Comparison of ENCODE assay signal across 19 cellular contexts in genomic region chr13:72132065-72132464, GRCh38.
A peak's percentile ranks its signal among the peaks of the same experiment; 100 is the strongest.
DNase-seq lines count a peak whose midpoint lies in the region; ATAC-seq and TF ChIP-seq lines count a peak whose summit lies in the region.
"Had no signal": no experiment of that assay in that cellular context is flagged by ENCODE, and none has a peak within 500 bp of the region (broad histone marks: within the 10 kb centered on the region; RNA-seq: fewer than 3 reads in every experiment).

No MANE protein-coding gene starts in this region.

- H3K4me1 Mint-ChIP-seq in endodermal cell (peaks cover 4% of the 10 kb centered on the region), HFFc6 (ENCODE audit: low read depth) (no peaks in the 10 kb centered on the region)
- H3K4me1 Mint-ChIP-seq: CD4-positive, CD25-positive, alpha-beta regulatory T cell; CD8-positive, alpha-beta memory T cell had no signal

- H2BK12ac ChIP-seq in mesenchymal stem cell (ENCODE audit: low read length in 2 of 2), result no peak overlapping the region

- H3K36me3 Mint-ChIP-seq in endodermal cell (ENCODE audit: low read depth), result no peaks in the 10 kb centered on the region
- H3K36me3 Mint-ChIP-seq in HFFc6 (ENCODE audit: low read depth), result no peaks in the 10 kb centered on the region
- H3K36me3 Mint-ChIP-seq: CD4-positive, CD25-positive, alpha-beta regulatory T cell; CD8-positive, alpha-beta memory T cell had no signal

- H4K8ac ChIP-seq in mesenchymal stem cell (ENCODE audit: low read length), result no peak overlapping the region

- H3K23ac ChIP-seq in mesenchymal stem cell (ENCODE audit: low read length in 2 of 2), result no peak overlapping the region

- no peak for DNase-seq in endodermal cell
- DNase-seq in mesenchymal stem cell, result peak; percentile 4
- no peak for DNase-seq in NCI-H1694 treated with DMSO at 0.1 percent for 48 hours (lab: John Stamatoyannopoulos, UW)
- DNase-seq in HFFc6, result no peak
- DNase-seq: ACHN; BE2C; C1 segment of cervical spinal cord; CD4-positive, CD25-positive, alpha-beta regulatory T cell; CD8-positive, alpha-beta memory T cell; COR-L47; DMS 273 treated with DMSO at 0.1 percent for 48 hours; DMS53; DND-41; EL; GM23248; HCEC 1CT; KG1 had no signal

- H3K27me3 ChIP-seq in endodermal cell (ENCODE audit: control insufficient read depth, insufficient read depth, low read length, poor library complexity, severe bottlenecking) (no peaks in the 10 kb centered on the region), mesenchymal stem cell (ENCODE audit: control insufficient read depth in 1 of 2, insufficient read depth in 1 of 2, low read length in 2 of 2) (no peaks in the 10 kb centered on the region), parathyroid adenoma (ENCODE audit: control insufficient read depth, insufficient read depth, low read length) (no peaks in the 10 kb centered on the region)
- H3K27me3 ChIP-seq: BE2C had no signal

- H3K27ac ChIP-seq in endodermal cell (ENCODE audit: low read depth, low read length) (no peak overlapping the region), mesenchymal stem cell (ENCODE audit: low read length, poor library complexity, severe bottlenecking) (no peak overlapping the region), parathyroid adenoma (peak overlapping the region; percentile 36)
- H3K27ac ChIP-seq: GM23248 had no signal

- no peak overlapping the region for H3K4me2 ChIP-seq in mesenchymal stem cell (ENCODE audit: low read length, poor library complexity, severe bottlenecking)
- no peak overlapping the region for H3K4me2 ChIP-seq in parathyroid adenoma (ENCODE audit: low read length)

- H3K27ac Mint-ChIP-seq in endodermal cell (peak overlapping the region; percentile 63), HFFc6 (no peak overlapping the region)
- H3K27ac Mint-ChIP-seq: CD4-positive, CD25-positive, alpha-beta regulatory T cell; CD8-positive, alpha-beta memory T cell had no signal

- no peak overlapping the region for H3K4me3 Mint-ChIP-seq in endodermal cell
- no peak overlapping the region for H3K4me3 Mint-ChIP-seq in HFFc6
- H3K4me3 Mint-ChIP-seq: CD4-positive, CD25-positive, alpha-beta regulatory T cell; CD8-positive, alpha-beta memory T cell had no signal

- no peak overlapping the region for H2AFZ ChIP-seq in mesenchymal stem cell (ENCODE audit: low read depth, low read length)
- H2AFZ ChIP-seq in parathyroid adenoma, result no peak overlapping the region
- H2AFZ ChIP-seq: GM23248 had no signal

- H3K4me1 ChIP-seq in endodermal cell (ENCODE audit: control insufficient read depth, insufficient read depth, low read length) (no peaks in the 10 kb centered on the region), mesenchymal stem cell (ENCODE audit: control insufficient read depth, insufficient read depth, low read depth, low read length) (no peaks in the 10 kb centered on the region), parathyroid adenoma (peaks cover 5% of the 10 kb centered on the region)
- H3K4me1 ChIP-seq: BE2C had no signal

- H3K9ac ChIP-seq in endodermal cell (ENCODE audit: extremely low read depth, low read length, poor library complexity, severe bottlenecking) (peak overlapping the region; percentile 1), mesenchymal stem cell (ENCODE audit: low read length) (no peak overlapping the region), parathyroid adenoma (no peak overlapping the region)
- H3K9ac ChIP-seq: GM23248 had no signal

- H3K36me3 ChIP-seq in endodermal cell (ENCODE audit: control insufficient read depth, insufficient read depth, low read length) (no peaks in the 10 kb centered on the region), mesenchymal stem cell (ENCODE audit: control insufficient read depth in 1 of 2, insufficient read depth in 2 of 2, low read depth in 1 of 2, low read length in 2 of 2) (no peaks in the 10 kb centered on the region), parathyroid adenoma (ENCODE audit: control insufficient read depth, insufficient read depth, low read length) (no peaks in the 10 kb centered on the region)
- H3K36me3 ChIP-seq: BE2C had no signal

- no peaks in the 10 kb centered on the region for H3K79me2 ChIP-seq in parathyroid adenoma

- no peak overlapping the region for H2AK5ac ChIP-seq in mesenchymal stem cell (ENCODE audit: low read length, severe bottlenecking)

- no peak overlapping the region for H2BK5ac ChIP-seq in mesenchymal stem cell (ENCODE audit: low read depth, low read length, poor library complexity, severe bottlenecking)

- no peak for TF ChIP-seq CTCF in endodermal cell (conservative IDR thresholded peaks at IDR 0.05)
- no peak for TF ChIP-seq CTCF in parathyroid adenoma (IDR thresholded peaks at IDR 0.05)
- TF ChIP-seq CTCF in HFFc6 (IDR thresholded peaks at IDR 0.05), result no peak

- H3K18ac ChIP-seq in mesenchymal stem cell (ENCODE audit: low read depth in 1 of 2, low read length in 2 of 2), result no peak overlapping the region

- no peak overlapping the region for H3K4ac ChIP-seq in mesenchymal stem cell (ENCODE audit: low read depth in 1 of 2, low read length in 2 of 2)

- H3K27me3 Mint-ChIP-seq in endodermal cell (ENCODE audit: insufficient read depth), result no peaks in the 10 kb centered on the region
- H3K27me3 Mint-ChIP-seq in HFFc6 (ENCODE audit: insufficient read depth), result no peaks in the 10 kb centered on the region
- H3K27me3 Mint-ChIP-seq: CD4-positive, CD25-positive, alpha-beta regulatory T cell; CD8-positive, alpha-beta memory T cell had no signal

- no peak overlapping the region for H2BK120ac ChIP-seq in mesenchymal stem cell (ENCODE audit: low read depth, low read length)

- H3K9me3 ChIP-seq in endodermal cell (ENCODE audit: control insufficient read depth, low read length), result no peaks in the 10 kb centered on the region
- H3K9me3 ChIP-seq in mesenchymal stem cell (ENCODE audit: control insufficient read depth, low read length), result no peaks in the 10 kb centered on the region
- H3K9me3 ChIP-seq in parathyroid adenoma (ENCODE audit: control insufficient read depth, low read length), result no peaks in the 10 kb centered on the region
- H3K9me3 ChIP-seq: BE2C had no signal

- no peaks in the 10 kb centered on the region for H3K79me1 ChIP-seq in mesenchymal stem cell (replicated peaks; ENCODE audit: low read length, poor library complexity, severe bottlenecking)

- no peak overlapping the region for H2BK15ac ChIP-seq in mesenchymal stem cell (ENCODE audit: low read depth, poor library complexity, severe bottlenecking)

- H3K9me3 Mint-ChIP-seq in endodermal cell, result no peaks in the 10 kb centered on the region
- peaks cover 24% of the 10 kb centered on the region for H3K9me3 Mint-ChIP-seq in HFFc6

- H4K91ac ChIP-seq in mesenchymal stem cell (ENCODE audit: low read length), result no peak overlapping the region

- no peak overlapping the region for H3K4me3 ChIP-seq in endodermal cell (ENCODE audit: low read length)
- H3K4me3 ChIP-seq in mesenchymal stem cell (ENCODE audit: insufficient read depth in 1 of 2, low read depth in 1 of 2, low read length in 2 of 2), result no peak overlapping the region
- no peak overlapping the region for H3K4me3 ChIP-seq in parathyroid adenoma (ENCODE audit: low read depth, low read length)
- H3K4me3 ChIP-seq: GM23248 had no signal

- WGBS in endodermal cell (ENCODE audit: insufficient coverage in 1 of 2, insufficient read length in 1 of 2), 2 experiments, result 80 to 90% methylated on average over 1 of the region's 2 CpGs
- 82% methylated on average over 1 of the region's 2 CpGs for WGBS in mesenchymal stem cell

- ATAC-seq in HG03108 (IDR thresholded peaks at IDR 0.05; ENCODE audit: unreplicated experiment), result no peak

- H3K14ac ChIP-seq in mesenchymal stem cell (ENCODE audit: low read length in 2 of 2), result no peak overlapping the region
